ENCODE assay signal across 8 cellular contexts in the genomic region with DNA sequence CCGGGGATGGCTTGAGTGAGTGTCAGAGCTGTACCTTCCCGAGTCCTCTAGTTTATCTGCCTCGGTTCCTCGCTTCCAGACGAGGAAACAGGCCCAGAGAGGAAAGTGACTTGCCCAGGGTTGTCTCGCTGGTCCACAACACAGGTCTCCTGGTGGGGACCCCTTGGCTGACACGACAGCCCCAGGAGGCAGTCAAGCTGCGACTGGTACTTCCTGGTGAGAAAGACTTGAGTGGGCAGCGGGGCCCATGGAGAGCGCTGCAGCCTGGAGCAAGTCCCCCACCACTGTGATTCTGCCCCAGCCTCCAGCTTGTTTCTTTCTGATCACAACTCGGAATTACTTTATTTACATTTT. TPM values are rescaled to one million over a fixed set of nuclear protein-coding genes. Genes with fewer than 3 reads are reported as not detected.
DNase-seq lines count a peak whose midpoint lies in the region; ATAC-seq and TF ChIP-seq lines count a peak whose summit lies in the region.

No MANE protein-coding gene starts in this region.

- intact Hi-C loops in activated CD4-positive, alpha-beta memory T cell treated with anti-CD3 and anti-CD28 coated beads for 36 hours (cut with micrococcal nuclease), result loop anchor here (1.0 kb wide), 1 partner anchor 24 kb away; a partner anchor contains a TSS
- intact Hi-C loops in naive thymus-derived CD4-positive, alpha-beta T cell (cut with micrococcal nuclease), result loop anchor here (1.0 to 2.0 kb wide), 2 partner anchors 24 kb away; a partner anchor contains a TSS
- intact Hi-C loops in posterior vena cava (cut with DNase I), result no loop called here

- H3K27me3 Mint-ChIP-seq in CD8-positive, alpha-beta memory T cell, result peaks cover 9 to 15% of the 10 kb centered on the region in 2 donors
- peaks cover 7% of the 10 kb centered on the region for H3K27me3 Mint-ChIP-seq in HFFc6 (ENCODE audit: insufficient read depth)
- H3K27me3 Mint-ChIP-seq in activated CD4-positive, alpha-beta memory T cell treated with anti-CD3 and anti-CD28 coated beads for 36 hours, result peaks cover 14% of the 10 kb centered on the region
- peaks cover 6 to 40% (median 24%) of the 10 kb centered on the region in 5 donors for H3K27me3 Mint-ChIP-seq in naive thymus-derived CD4-positive, alpha-beta T cell

- H3K4me3 Mint-ChIP-seq in CD8-positive, alpha-beta memory T cell, result peak overlapping the region; percentile 76 to 92 (median 88)
- H3K4me3 Mint-ChIP-seq in HFFc6, result peak overlapping the region; percentile 88; the same call in 1 of the 2 replicates
- peak overlapping the region; percentile 78 for H3K4me3 Mint-ChIP-seq in activated CD4-positive, alpha-beta memory T cell treated with anti-CD3 and anti-CD28 coated beads for 36 hours
- H3K4me3 Mint-ChIP-seq in naive thymus-derived CD4-positive, alpha-beta T cell, result peak overlapping the region; percentile 63 to 94 (median 86)

- H3K27me3 ChIP-seq in CD8-positive, alpha-beta memory T cell (ENCODE audit: insufficient read depth, low read length, poor library complexity, severe bottlenecking), result no peaks in the 10 kb centered on the region
- peaks cover 0 to 6% of the 10 kb centered on the region in 2 donors for H3K27me3 ChIP-seq in naive thymus-derived CD4-positive, alpha-beta T cell (ENCODE audit: control insufficient read depth in 2 of 2, insufficient read depth in 2 of 2, low read length in 2 of 2)

- no peaks in the 10 kb centered on the region for H3K9me3 Mint-ChIP-seq in CD8-positive, alpha-beta memory T cell
- H3K9me3 Mint-ChIP-seq in HFFc6, result no peaks in the 10 kb centered on the region
- H3K9me3 Mint-ChIP-seq in activated CD4-positive, alpha-beta memory T cell treated with anti-CD3 and anti-CD28 coated beads for 36 hours, result no peaks in the 10 kb centered on the region
- H3K9me3 Mint-ChIP-seq in naive thymus-derived CD4-positive, alpha-beta T cell, result peaks cover 0 to 2% (median 0%) of the 10 kb centered on the region in 11 donors

- no peaks in the 10 kb centered on the region for H3K9me3 ChIP-seq in CD8-positive, alpha-beta memory T cell (ENCODE audit: low read length)
- H3K9me3 ChIP-seq in naive thymus-derived CD4-positive, alpha-beta T cell (ENCODE audit: control insufficient read depth in 2 of 3, low read length in 3 of 3), result no peaks in the 10 kb centered on the region

- POLR2A ChIA-PET in CD8-positive, alpha-beta memory T cell (lab: Charles Lee), result interaction anchor here (0.5 to 1.7 kb wide), 2 partner anchors 7 to 24 kb away, joined by 4 to 5 read pairs; a partner anchor contains a TSS
- POLR2A ChIA-PET in activated CD4-positive, alpha-beta memory T cell treated with anti-CD3 and anti-CD28 coated beads for 36 hours (lab: Charles Lee), result interaction anchor here (2.1 kb wide), 1 partner anchor 24 kb away, joined by 15 read pairs; a partner anchor contains a TSS
- POLR2A ChIA-PET in naive thymus-derived CD4-positive, alpha-beta T cell (lab: Charles Lee), result interaction anchor here (2.3 kb wide), 1 partner anchor 24 kb away, joined by 10 read pairs; a partner anchor contains a TSS

- no peaks in the 10 kb centered on the region for H3K36me3 ChIP-seq in CD8-positive, alpha-beta memory T cell (ENCODE audit: insufficient read depth, low read length)
- no peaks in the 10 kb centered on the region for H3K36me3 ChIP-seq in naive thymus-derived CD4-positive, alpha-beta T cell (ENCODE audit: control insufficient read depth in 2 of 3, insufficient read depth in 3 of 3, low read length in 3 of 3)

- peaks cover 0 to 1% (median 0%) of the 10 kb centered on the region in 3 donors for H3K36me3 Mint-ChIP-seq in CD8-positive, alpha-beta memory T cell
- no peaks in the 10 kb centered on the region for H3K36me3 Mint-ChIP-seq in HFFc6 (ENCODE audit: low read depth)
- no peaks in the 10 kb centered on the region for H3K36me3 Mint-ChIP-seq in activated CD4-positive, alpha-beta memory T cell treated with anti-CD3 and anti-CD28 coated beads for 36 hours
- H3K36me3 Mint-ChIP-seq in naive thymus-derived CD4-positive, alpha-beta T cell, result no peaks in the 10 kb centered on the region

- H3K4me3 ChIP-seq in CD8-positive, alpha-beta memory T cell (ENCODE audit: low read length), result peak overlapping the region; percentile 66
- peak overlapping the region; percentile 61 for H3K4me3 ChIP-seq in naive thymus-derived CD4-positive, alpha-beta T cell (ENCODE audit: low read length)

- CTCF ChIA-PET in CD8-positive, alpha-beta memory T cell (lab: Charles Lee), result no interaction called here
- CTCF ChIA-PET in activated CD4-positive, alpha-beta memory T cell treated with anti-CD3 and anti-CD28 coated beads for 36 hours (lab: Charles Lee), result no interaction called here
- CTCF ChIA-PET in naive thymus-derived CD4-positive, alpha-beta T cell (lab: Charles Lee), result no interaction called here

- no peak overlapping the region for H3K27ac ChIP-seq in CD8-positive, alpha-beta memory T cell (ENCODE audit: low read depth, low read length)
- no peak overlapping the region for H3K27ac ChIP-seq in naive thymus-derived CD4-positive, alpha-beta T cell (ENCODE audit: low read depth, low read length)

- ATAC-seq in naive thymus-derived CD4-positive, alpha-beta T cell, result no peak
- ATAC-seq in GM21360 (IDR thresholded peaks at IDR 0.05; ENCODE audit: unreplicated experiment), result no peak

- H3K4me1 ChIP-seq in CD8-positive, alpha-beta memory T cell (ENCODE audit: insufficient read depth, low read length), result peaks cover 14% of the 10 kb centered on the region
- peaks cover 6 to 14% of the 10 kb centered on the region in 2 donors for H3K4me1 ChIP-seq in naive thymus-derived CD4-positive, alpha-beta T cell (ENCODE audit: control insufficient read depth in 2 of 2, insufficient read depth in 2 of 2, low read length in 2 of 2)

- peak overlapping the region in 6 of 8 donors; percentile 19 to 88 (median 66) for H3K27ac Mint-ChIP-seq in CD8-positive, alpha-beta memory T cell
- no peak overlapping the region for H3K27ac Mint-ChIP-seq in HFFc6
- no peak overlapping the region for H3K27ac Mint-ChIP-seq in activated CD4-positive, alpha-beta memory T cell treated with anti-CD3 and anti-CD28 coated beads for 36 hours
- H3K27ac Mint-ChIP-seq in naive thymus-derived CD4-positive, alpha-beta T cell, result peak overlapping the region in 4 of 9 donors; percentile 4 to 56 (median 24)

- H3K4me1 Mint-ChIP-seq in CD8-positive, alpha-beta memory T cell, result peaks cover 15 to 23% (median 16%) of the 10 kb centered on the region in 3 donors
- H3K4me1 Mint-ChIP-seq in HFFc6 (ENCODE audit: low read depth), result peaks cover 15% of the 10 kb centered on the region
- peaks cover 29% of the 10 kb centered on the region for H3K4me1 Mint-ChIP-seq in activated CD4-positive, alpha-beta memory T cell treated with anti-CD3 and anti-CD28 coated beads for 36 hours (ENCODE audit: low read depth)
- H3K4me1 Mint-ChIP-seq in naive thymus-derived CD4-positive, alpha-beta T cell, result peaks cover 13 to 26% (median 20%) of the 10 kb centered on the region in 7 donors

- no peak for TF ChIP-seq CTCF in HFFc6 (IDR thresholded peaks at IDR 0.05)

- DNase-seq in CD8-positive, alpha-beta memory T cell, result no peak
- DNase-seq in HFFc6, result no peak
- no peak for DNase-seq in activated CD4-positive, alpha-beta memory T cell treated with anti-CD3 and anti-CD28 coated beads for 36 hours
- DNase-seq in naive thymus-derived CD4-positive, alpha-beta T cell, result no peak
- DNase-seq in posterior vena cava (ENCODE audit: low spot score), result no peak
- DNase-seq in NCI-H748 (lab: John Stamatoyannopoulos, UW; ENCODE audit: unreplicated experiment), result no peak
- no peak for DNase-seq in stimulated activated CD4-positive, alpha-beta T cell treated with anti-CD3 and anti-CD28 coated beads, Interleukin-1b, Interleukin-23, amount 100 ng/mL, for 48 hours

RNA-seq across cellular contexts. Expression of a gene that starts 0.6 kb away (rescaled TPM):
- 1 to 10 TPM; 8.4 to 8.9 TPM for total RNA-seq in CD8-positive, alpha-beta memory T cell
- polyA plus RNA-seq in CD8-positive, alpha-beta memory T cell, result 0.89 TPM
- total RNA-seq in HFFc6 (2021; fragmentation: NEBNext Ultra II Directional; extraction: Animal tissue kit (Norgen Biotek cat#: 25700)), result 1 to 10 TPM in 5 of 6 experiments, under 1 TPM in 1; 0.94 to 2.1 (median 1.6) TPM
- 1 to 10 TPM; 4.0 to 4.5 TPM for total RNA-seq in activated CD4-positive, alpha-beta memory T cell treated with anti-CD3 and anti-CD28 coated beads for 36 hours
- total RNA-seq in naive thymus-derived CD4-positive, alpha-beta T cell, result 1 to 10 TPM in 1 of 5 experiments, under 1 TPM in 3, not detected in 1; 0.10 to 3.4 (median 0.76) TPM
- polyA plus RNA-seq in naive thymus-derived CD4-positive, alpha-beta T cell, result under 1 TPM in 1 of 2 donors, not detected in 1; 0.12 TPM
- total RNA-seq in posterior vena cava, result 1 to 10 TPM in 1 of 2 donors, under 1 TPM in 1; 0.74 to 3.1 TPM

RNA-seq across cellular contexts. Expression of a gene that starts 24.5 kb away (rescaled TPM):
- total RNA-seq in CD8-positive, alpha-beta memory T cell, result 100 to 1,000 TPM; 228 to 239 TPM
- 232 TPM for polyA plus RNA-seq in CD8-positive, alpha-beta memory T cell
- total RNA-seq in HFFc6 (2021; fragmentation: NEBNext Ultra II Directional; extraction: Animal tissue kit (Norgen Biotek cat#: 25700)), result 100 to 1,000 TPM; 181 to 242 (median 217) TPM
- total RNA-seq in activated CD4-positive, alpha-beta memory T cell treated with anti-CD3 and anti-CD28 coated beads for 36 hours, result 100 to 1,000 TPM; 220 to 226 TPM
- total RNA-seq in naive thymus-derived CD4-positive, alpha-beta T cell, result 100 to 1,000 TPM in 1 of 5 experiments, 10 to 100 TPM in 4; 69.6 to 284 (median 79.9) TPM
- polyA plus RNA-seq in naive thymus-derived CD4-positive, alpha-beta T cell, result 100 to 1,000 TPM; 197 to 219 TPM
- 100 to 1,000 TPM; 120 to 144 TPM for total RNA-seq in posterior vena cava

RNA-seq across cellular contexts. Expression of a gene that starts 56.1 kb away (rescaled TPM):
- not detected for total RNA-seq in CD8-positive, alpha-beta memory T cell
- not detected for polyA plus RNA-seq in CD8-positive, alpha-beta memory T cell
- not detected for total RNA-seq in HFFc6 (2021; fragmentation: NEBNext Ultra II Directional; extraction: Animal tissue kit (Norgen Biotek cat#: 25700))
- total RNA-seq in activated CD4-positive, alpha-beta memory T cell treated with anti-CD3 and anti-CD28 coated beads for 36 hours, result not detected
- not detected for total RNA-seq in naive thymus-derived CD4-positive, alpha-beta T cell
- polyA plus RNA-seq in naive thymus-derived CD4-positive, alpha-beta T cell, result not detected
- total RNA-seq in posterior vena cava, result not detected

RNA-seq across cellular contexts. Expression of a gene that starts 57.3 kb away (rescaled TPM):
- under 1 TPM; 0.82 to 0.94 TPM for total RNA-seq in CD8-positive, alpha-beta memory T cell
- polyA plus RNA-seq in CD8-positive, alpha-beta memory T cell, result 2.0 TPM
- 1 to 10 TPM; 3.1 to 5.2 (median 4.1) TPM for total RNA-seq in HFFc6 (2021; fragmentation: NEBNext Ultra II Directional; extraction: Animal tissue kit (Norgen Biotek cat#: 25700))
- 1 to 10 TPM; 2.2 to 2.7 TPM for total RNA-seq in activated CD4-positive, alpha-beta memory T cell treated with anti-CD3 and anti-CD28 coated beads for 36 hours
- total RNA-seq in naive thymus-derived CD4-positive, alpha-beta T cell, result 1 to 10 TPM; 1.4 to 7.3 (median 3.1) TPM
- polyA plus RNA-seq in naive thymus-derived CD4-positive, alpha-beta T cell, result 10 to 100 TPM in 1 of 2 donors, 1 to 10 TPM in 1; 6.2 to 10.1 TPM
- 1 to 10 TPM; 4.2 to 4.3 TPM for total RNA-seq in posterior vena cava

Comparison
In these comparisons a context has a peak if more than half of its experiments do, and no peak if none do; other contexts are left out.
1. H3K27ac Mint-ChIP-seq: peak in CD8-positive, alpha-beta memory T cell (6 of 8); none in HFFc6 (single experiment) and activated CD4-positive, alpha-beta memory T cell treated with anti-CD3 and anti-CD28 coated beads for 36 hours (single experiment).
2. intact Hi-C loops: an anchor here in activated CD4-positive, alpha-beta memory T cell treated with anti-CD3 and anti-CD28 coated beads for 36 hours (1.0 kb wide) and naive thymus-derived CD4-positive, alpha-beta T cell (1.0 to 2.0 kb wide); none called in posterior vena cava.
3. Peak in every context shown above with its lines, with median percentiles within 50 percentile points of each other: H3K4me3 Mint-ChIP-seq.